Comparison of ENCODE assay signal across 16 cellular contexts in the genomic region with DNA sequence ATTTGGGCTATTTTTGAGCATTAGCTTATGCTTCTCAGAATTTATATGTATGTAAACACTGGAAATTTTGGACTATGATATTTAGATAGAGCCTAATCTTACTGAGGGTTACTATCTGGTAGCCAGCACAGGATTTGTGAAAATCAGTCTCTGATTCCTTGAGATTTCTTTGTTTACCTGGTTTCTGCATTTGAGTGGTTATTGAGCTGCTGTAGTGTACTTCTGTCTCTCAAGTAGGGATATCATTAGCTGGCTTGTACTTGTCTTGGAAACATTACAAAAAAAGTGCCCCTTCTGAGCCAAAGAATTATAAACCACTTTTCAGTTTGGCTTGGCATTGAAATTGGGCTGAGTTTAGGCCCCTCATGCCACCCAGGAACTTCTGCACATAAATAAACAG. TPM values are rescaled to one million over a fixed set of nuclear protein-coding genes. Genes with fewer than 3 reads are reported as not detected.
DNase-seq lines count a peak whose midpoint lies in the region; ATAC-seq and FAIRE-seq lines count a peak whose summit lies in the region.
"Had no signal": no experiment of that assay in that cellular context is flagged by ENCODE, and none has a peak within 500 bp of the region (broad histone marks: within the 10 kb centered on the region; RNA-seq: fewer than 3 reads in every experiment).

No MANE protein-coding gene starts in this region.

- H3K27me3 ChIP-seq in H7 (ENCODE audit: control insufficient read depth, insufficient read depth, low read length) = no peaks in the 10 kb centered on the region

- POLR2A ChIA-PET in activated CD8-positive, alpha-beta T cell treated with anti-CD3 and anti-CD28 coated beads, Interleukin-2, amount 10 ng/mL, durations not matched to agents 7 days and 5 days (lab: Charles Lee) = no interaction called here

- no peak for ATAC-seq in activated CD8-positive, alpha-beta T cell treated with anti-CD3 and anti-CD28 coated beads, Interleukin-2, amount 10 ng/mL, durations not matched to agents 7 days and 5 days
- no peak for ATAC-seq in HG03342 (IDR thresholded peaks at IDR 0.05; ENCODE audit: unreplicated experiment)
- ATAC-seq: CD8-positive, alpha-beta T cell; GM23338 had no signal

- H3K27ac Mint-ChIP-seq in activated CD8-positive, alpha-beta T cell treated with anti-CD3 and anti-CD28 coated beads, Interleukin-2, amount 10 ng/mL, durations not matched to agents 7 days and 5 days = no peak overlapping the region
- H3K27ac Mint-ChIP-seq: CD14-positive monocyte; CD8-positive, alpha-beta T cell; GM23338 had no signal

- no peaks in the 10 kb centered on the region for H3K9me3 Mint-ChIP-seq in activated CD8-positive, alpha-beta T cell treated with anti-CD3 and anti-CD28 coated beads, Interleukin-2, amount 10 ng/mL, durations not matched to agents 7 days and 5 days (ENCODE audit: insufficient read depth)
- H3K9me3 Mint-ChIP-seq: GM23338 had no signal

- H3K4me3 ChIP-seq in H7 (ENCODE audit: insufficient read depth, low read depth, low read length) = no peak overlapping the region
- H3K4me3 ChIP-seq: GM23338, HAP-1 had no signal

- FAIRE-seq in GM19239 (lab: Jason Lieb, UNC) = no peak
- FAIRE-seq: D721Med had no signal

- no peaks in the 10 kb centered on the region for H3K4me1 Mint-ChIP-seq in activated CD8-positive, alpha-beta T cell treated with anti-CD3 and anti-CD28 coated beads, Interleukin-2, amount 10 ng/mL, durations not matched to agents 7 days and 5 days (ENCODE audit: low read depth)
- H3K4me1 Mint-ChIP-seq: CD14-positive monocyte had no signal

- no peaks in the 10 kb centered on the region for H3K36me3 Mint-ChIP-seq in activated CD8-positive, alpha-beta T cell treated with anti-CD3 and anti-CD28 coated beads, Interleukin-2, amount 10 ng/mL, durations not matched to agents 7 days and 5 days (ENCODE audit: low read depth)
- H3K36me3 Mint-ChIP-seq: CD14-positive monocyte; CD8-positive, alpha-beta T cell had no signal

- DNase-seq in NCI-H1092 treated with DMSO at 0.1 percent for 48 hours (lab: John Stamatoyannopoulos, UW) (peak; percentile 6), NCI-H1092 (lab: John Stamatoyannopoulos, UW) (no peak), NCI-H446 treated with DMSO at 0.1 percent for 48 hours (lab: John Stamatoyannopoulos, UW) (peak; percentile 71), astrocyte of the hippocampus (ENCODE audit: low read depth, low spot score) (peak; percentile 15), GM19239 (ENCODE audit: insufficient read length, low spot score) (no peak), H7 (no peak)
- DNase-seq in activated CD8-positive, alpha-beta T cell treated with anti-CD3 and anti-CD28 coated beads, Interleukin-2, amount 10 ng/mL, durations not matched to agents 7 days and 5 days = no peak
- DNase-seq: CD8-positive, alpha-beta T cell; COR-L47; DMS153; GF-D8 had no signal

- H3K36me3 ChIP-seq in H7 (replicated peaks; ENCODE audit: control insufficient read depth, insufficient read depth, low read length) = no peaks in the 10 kb centered on the region
- H3K36me3 ChIP-seq: HAP-1 had no signal

- CTCF ChIA-PET in activated CD8-positive, alpha-beta T cell treated with anti-CD3 and anti-CD28 coated beads, Interleukin-2, amount 10 ng/mL, durations not matched to agents 7 days and 5 days (lab: Charles Lee) = no interaction called here

- H3K27me3 Mint-ChIP-seq in activated CD8-positive, alpha-beta T cell treated with anti-CD3 and anti-CD28 coated beads, Interleukin-2, amount 10 ng/mL, durations not matched to agents 7 days and 5 days (ENCODE audit: low read depth) = no peaks in the 10 kb centered on the region

- H3K4me3 Mint-ChIP-seq in activated CD8-positive, alpha-beta T cell treated with anti-CD3 and anti-CD28 coated beads, Interleukin-2, amount 10 ng/mL, durations not matched to agents 7 days and 5 days = no peak overlapping the region
- H3K4me3 Mint-ChIP-seq: CD14-positive monocyte; CD8-positive, alpha-beta T cell; GM23338 had no signal

RNA-seq across cellular contexts. Expression of a gene that starts 49.7 kb away (rescaled TPM):
- total RNA-seq in activated CD8-positive, alpha-beta T cell treated with anti-CD3 and anti-CD28 coated beads, Interleukin-2, amount 10 ng/mL, durations not matched to agents 7 days and 5 days = not detected
- 0.31 and 1.1 TPM in 2 replicates for total RNA-seq in H7 (2014; rRNA removed; shearing (Covaris generic))
- total RNA-seq: CD8-positive, alpha-beta T cell had no signal

Comparison
In these comparisons a context has a peak if more than half of its experiments do, and no peak if none do; other contexts are left out.
1. DNase-seq: peak in NCI-H1092 treated with DMSO at 0.1 percent for 48 hours (single experiment), NCI-H446 treated with DMSO at 0.1 percent for 48 hours (single experiment) and astrocyte of the hippocampus (single experiment); none in NCI-H1092 (single experiment), activated CD8-positive, alpha-beta T cell treated with anti-CD3 and anti-CD28 coated beads, Interleukin-2, amount 10 ng/mL, durations not matched to agents 7 days and 5 days (single experiment), GM19239 (single experiment) and H7 (single experiment).